2 cellular contexts compared by ENCODE assay signal in genomic region chr4:154366956-154367355, GRCh38.
TF ChIP-seq lines count a peak whose summit lies in the region.

No MANE protein-coding gene starts in this region.

TF ChIP-seq in GM23338, 12 proteins besides CTCF, POLR2A, EP300 and RAD21 (continued from another document):
- no peak for TF ChIP-seq ZNF462 (CRISPR knock-in tag; IDR thresholded peaks at IDR 0.05)
- no peak for TF ChIP-seq POLR2AphosphoS5 (IDR thresholded peaks at IDR 0.05; ENCODE audit: low read depth)

TF ChIP-seq in K562, 482 proteins besides CTCF, POLR2A, EP300 and RAD21 (continued from another document):
- no peak for TF ChIP-seq PKNOX1 (IDR thresholded peaks at IDR 0.05)
- no peak for TF ChIP-seq MCM5 (IDR thresholded peaks at IDR 0.05; ENCODE audit: low read depth)
- no peak for TF ChIP-seq SRSF1 (IDR thresholded peaks at IDR 0.05; ENCODE audit: low read depth, low read length)
- TF ChIP-seq, protein P1, sequence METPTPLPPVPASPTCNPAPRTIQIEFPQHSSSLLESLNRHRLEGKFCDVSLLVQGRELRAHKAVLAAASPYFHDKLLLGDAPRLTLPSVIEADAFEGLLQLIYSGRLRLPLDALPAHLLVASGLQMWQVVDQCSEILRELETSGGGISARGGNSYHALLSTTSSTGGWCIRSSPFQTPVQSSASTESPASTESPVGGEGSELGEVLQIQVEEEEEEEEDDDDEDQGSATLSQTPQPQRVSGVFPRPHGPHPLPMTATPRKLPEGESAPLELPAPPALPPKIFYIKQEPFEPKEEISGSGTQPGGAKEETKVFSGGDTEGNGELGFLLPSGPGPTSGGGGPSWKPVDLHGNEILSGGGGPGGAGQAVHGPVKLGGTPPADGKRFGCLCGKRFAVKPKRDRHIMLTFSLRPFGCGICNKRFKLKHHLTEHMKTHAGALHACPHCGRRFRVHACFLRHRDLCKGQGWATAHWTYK (CRISPR knock-in tag; IDR thresholded peaks at IDR 0.05), result no peak
- TF ChIP-seq ZEB2 (IDR thresholded peaks at IDR 0.05), result no peak
- TF ChIP-seq ZNF695 (CRISPR knock-in tag; IDR thresholded peaks at IDR 0.05), result no peak
- TF ChIP-seq SRF (CRISPR knock-in tag; IDR thresholded peaks at IDR 0.05), result no peak
- no peak for TF ChIP-seq MIER1 (IDR thresholded peaks at IDR 0.05; ENCODE audit: low read depth)
- no peak for TF ChIP-seq MITF (IDR thresholded peaks at IDR 0.05)
- no peak for TF ChIP-seq HDGF (IDR thresholded peaks at IDR 0.05)
- TF ChIP-seq, protein P2, sequence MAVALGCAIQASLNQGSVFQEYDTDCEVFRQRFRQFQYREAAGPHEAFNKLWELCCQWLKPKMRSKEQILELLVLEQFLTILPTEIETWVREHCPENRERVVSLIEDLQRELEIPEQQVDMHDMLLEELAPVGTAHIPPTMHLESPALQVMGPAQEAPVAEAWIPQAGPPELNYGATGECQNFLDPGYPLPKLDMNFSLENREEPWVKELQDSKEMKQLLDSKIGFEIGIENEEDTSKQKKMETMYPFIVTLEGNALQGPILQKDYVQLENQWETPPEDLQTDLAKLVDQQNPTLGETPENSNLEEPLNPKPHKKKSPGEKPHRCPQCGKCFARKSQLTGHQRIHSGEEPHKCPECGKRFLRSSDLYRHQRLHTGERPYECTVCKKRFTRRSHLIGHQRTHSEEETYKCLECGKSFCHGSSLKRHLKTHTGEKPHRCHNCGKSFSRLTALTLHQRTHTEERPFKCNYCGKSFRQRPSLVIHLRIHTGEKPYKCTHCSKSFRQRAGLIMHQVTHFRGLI (CRISPR knock-in tag; IDR thresholded peaks at IDR 0.05), result no peak
- TF ChIP-seq FOXJ2 (tag; IDR thresholded peaks at IDR 0.05), result no peak
- no peak for TF ChIP-seq TEAD1 (CRISPR knock-in tag; IDR thresholded peaks at IDR 0.05)
- TF ChIP-seq MTA2 (IDR thresholded peaks at IDR 0.05; ENCODE audit: low read depth), result no peak
- TF ChIP-seq KLF10 (CRISPR knock-in tag; IDR thresholded peaks at IDR 0.05), result no peak
